In the genomic region with DNA sequence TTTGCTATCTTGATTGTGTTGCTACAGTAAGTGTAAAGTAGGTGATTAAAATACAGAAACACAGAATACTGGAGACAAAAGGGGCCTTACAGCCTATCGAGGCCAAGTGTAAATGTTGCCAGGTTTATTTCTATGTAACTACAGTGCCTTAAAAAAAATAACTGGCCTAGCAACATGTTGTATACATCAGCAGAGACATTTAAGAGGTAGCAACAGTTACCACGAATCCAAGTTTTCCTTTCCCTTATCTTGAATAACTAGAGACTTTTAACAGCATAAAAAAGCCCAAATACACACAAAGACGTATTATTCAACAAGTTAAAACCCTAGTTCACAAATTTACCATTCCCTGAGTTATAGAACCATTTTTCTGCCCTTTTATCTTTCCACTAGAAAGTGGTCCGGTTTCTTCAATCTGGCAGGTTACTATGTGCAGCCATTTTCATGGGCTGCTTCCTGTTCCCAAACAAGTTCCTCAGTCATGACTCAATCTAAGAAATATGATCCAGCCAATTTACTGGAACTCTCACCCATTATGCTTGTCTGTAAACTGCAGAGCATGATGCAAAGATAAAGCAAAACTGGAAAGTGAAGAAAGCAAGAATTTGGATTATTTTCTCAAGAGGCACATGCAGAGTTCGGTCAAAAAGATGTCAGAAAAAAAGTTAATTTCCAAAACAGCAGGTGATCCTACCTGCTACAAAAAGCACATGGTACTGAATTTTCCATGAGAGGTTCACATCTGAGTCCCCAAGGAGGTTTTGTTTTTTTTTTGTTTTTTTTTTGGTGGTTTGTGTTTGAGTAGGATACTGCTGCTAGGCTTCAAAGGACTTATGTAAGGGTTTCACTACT, we compare ENCODE assay signal across 8 cellular contexts. TPM values are rescaled to one million over a fixed set of nuclear protein-coding genes. Genes with fewer than 3 reads are reported as not detected.
DNase-seq lines count a peak whose midpoint lies in the region; ATAC-seq and TF ChIP-seq lines count a peak whose summit lies in the region.

No MANE protein-coding gene starts in this region.

- peaks cover 72% of the 10 kb centered on the region for H3K4me1 Mint-ChIP-seq in activated CD8-positive, alpha-beta memory T cell treated with anti-CD3 and anti-CD28 coated beads, Interleukin-2, amount 10 ng/mL, durations not matched to agents 7 days and 5 days

- CTCF ChIA-PET in activated CD8-positive, alpha-beta memory T cell treated with anti-CD3 and anti-CD28 coated beads, Interleukin-2, amount 10 ng/mL, durations not matched to agents 7 days and 5 days (lab: Charles Lee): no interaction called here

- H3K9me3 ChIP-seq in Peyer's patch (no peaks in the 10 kb centered on the region), mucosa of descending colon (no peaks in the 10 kb centered on the region)

- H3K36me3 Mint-ChIP-seq in activated CD8-positive, alpha-beta memory T cell treated with anti-CD3 and anti-CD28 coated beads, Interleukin-2, amount 10 ng/mL, durations not matched to agents 7 days and 5 days: peaks cover 23% of the 10 kb centered on the region

- H3K27me3 Mint-ChIP-seq in activated CD8-positive, alpha-beta memory T cell treated with anti-CD3 and anti-CD28 coated beads, Interleukin-2, amount 10 ng/mL, durations not matched to agents 7 days and 5 days: no peaks in the 10 kb centered on the region

- in situ Hi-C loops in GM13977 (cut with MboI; ENCODE audit: low pct_unique_long_range_greater_than_20kb, low sequenced_read_pairs, unreplicated experiment): no loop called here

- TF ChIP-seq CTCF in Peyer's patch (IDR thresholded peaks at IDR 0.05): no peak
- peak in 1 of 56 donors; percentile 15 for TF ChIP-seq CTCF in dorsolateral prefrontal cortex (IDR thresholded peaks at IDR 0.05 in 54 of 56, conservative IDR thresholded peaks at IDR 0.05 in 2 of 56; ENCODE audit: low read depth in 1 of 56, partially characterized antibody in 56 of 56)
- TF ChIP-seq CTCF in mucosa of descending colon (IDR thresholded peaks at IDR 0.05): no peak
- no peak for TF ChIP-seq CTCF in GM13977 (IDR thresholded peaks at IDR 0.05; ENCODE audit: extremely low read depth, insufficient read depth, missing control alignments)

- DNase-seq in activated CD8-positive, alpha-beta memory T cell treated with anti-CD3 and anti-CD28 coated beads, Interleukin-2, amount 10 ng/mL, durations not matched to agents 7 days and 5 days: no peak
- DNase-seq in activated CD8-positive, alpha-beta memory T cell treated with anti-CD3 and anti-CD28 coated beads, Interleukin-2, amount 50 U/mL, for 48 hours: no peak
- DNase-seq in Peyer's patch (no peak), dorsolateral prefrontal cortex (no peak), mucosa of descending colon (no peak), GM13977 (ENCODE audit: low spot score) (no peak), anterior cingulate cortex (lab: John Stamatoyannopoulos, UW) (no peak)
- no peak for DNase-seq in activated CD4-positive, alpha-beta T cell treated with anti-CD3 and anti-CD28 coated beads for 4 hours

- no peaks in the 10 kb centered on the region for H3K36me3 ChIP-seq in Peyer's patch
- H3K36me3 ChIP-seq in mucosa of descending colon (ENCODE audit: low read depth): no peaks in the 10 kb centered on the region

- no peak overlapping the region for H3K4me3 Mint-ChIP-seq in activated CD8-positive, alpha-beta memory T cell treated with anti-CD3 and anti-CD28 coated beads, Interleukin-2, amount 10 ng/mL, durations not matched to agents 7 days and 5 days

- H3K4me3 ChIP-seq in Peyer's patch (peak overlapping the region in 1 of 4 donors; percentile 7), dorsolateral prefrontal cortex (peak overlapping the region in 32 of 59 donors; percentile 0 to 46 (median 20)), mucosa of descending colon (no peak overlapping the region)

- peak overlapping the region; percentile 88 for H3K27ac Mint-ChIP-seq in activated CD8-positive, alpha-beta memory T cell treated with anti-CD3 and anti-CD28 coated beads, Interleukin-2, amount 10 ng/mL, durations not matched to agents 7 days and 5 days

- intact Hi-C loops in dorsolateral prefrontal cortex (cut with DNase I) (no loop called here), mucosa of descending colon (cut with DNase I, micrococcal nuclease) (no loop called here)

- TF ChIP-seq POLR2A in Peyer's patch (IDR thresholded peaks at IDR 0.05): no peak

- H3K27me3 ChIP-seq in Peyer's patch: no peaks in the 10 kb centered on the region
- H3K27me3 ChIP-seq in dorsolateral prefrontal cortex: no peaks in the 10 kb centered on the region

- peak overlapping the region; percentile 46 to 82 (median 68) for H3K27ac ChIP-seq in Peyer's patch
- H3K27ac ChIP-seq in dorsolateral prefrontal cortex: peak overlapping the region; percentile 5 to 97 (median 90)

- H3K4me1 ChIP-seq in Peyer's patch (peaks cover 10 to 90% (median 32%) of the 10 kb centered on the region in 4 donors), mucosa of descending colon (ENCODE audit: low read depth) (peaks cover 83% of the 10 kb centered on the region)

- ATAC-seq in activated CD8-positive, alpha-beta memory T cell treated with anti-CD3 and anti-CD28 coated beads, Interleukin-2, amount 10 ng/mL, durations not matched to agents 7 days and 5 days: no peak
- peak; percentile 69 for ATAC-seq in mucosa of descending colon

- no peaks in the 10 kb centered on the region for H3K9me3 Mint-ChIP-seq in activated CD8-positive, alpha-beta memory T cell treated with anti-CD3 and anti-CD28 coated beads, Interleukin-2, amount 10 ng/mL, durations not matched to agents 7 days and 5 days (ENCODE audit: low read depth)

RNA-seq across cellular contexts. Expression of a gene that starts 22.2 kb away (rescaled TPM):
- total RNA-seq in activated CD8-positive, alpha-beta memory T cell treated with anti-CD3 and anti-CD28 coated beads, Interleukin-2, amount 10 ng/mL, durations not matched to agents 7 days and 5 days: 10 to 100 TPM; 56.5 to 58.9 TPM
- total RNA-seq in Peyer's patch (100 to 1,000 TPM in 2 of 4 donors, 10 to 100 TPM in 2; 85.3 to 162 (median 108) TPM), dorsolateral prefrontal cortex (100 to 1,000 TPM in 7 of 120 experiments, 10 to 100 TPM in 113; 41.4 to 116 (median 63.8) TPM), mucosa of descending colon (100 to 1,000 TPM in 1 of 3 donors, 10 to 100 TPM in 2; 84.3 to 105 (median 99.1) TPM)

RNA-seq across cellular contexts. Expression of a gene that starts 29.8 kb away (rescaled TPM):
- total RNA-seq in activated CD8-positive, alpha-beta memory T cell treated with anti-CD3 and anti-CD28 coated beads, Interleukin-2, amount 10 ng/mL, durations not matched to agents 7 days and 5 days: 100 to 1,000 TPM; 298 to 320 TPM
- total RNA-seq in Peyer's patch (100 to 1,000 TPM in 1 of 4 donors, 10 to 100 TPM in 3; 40.8 to 112 (median 60.5) TPM), dorsolateral prefrontal cortex (100 to 1,000 TPM; 105 to 187 (median 137) TPM), mucosa of descending colon (100 to 1,000 TPM; 133 to 169 (median 151) TPM)
